ENCODE assay signal across 28 cellular contexts in the genomic region with DNA sequence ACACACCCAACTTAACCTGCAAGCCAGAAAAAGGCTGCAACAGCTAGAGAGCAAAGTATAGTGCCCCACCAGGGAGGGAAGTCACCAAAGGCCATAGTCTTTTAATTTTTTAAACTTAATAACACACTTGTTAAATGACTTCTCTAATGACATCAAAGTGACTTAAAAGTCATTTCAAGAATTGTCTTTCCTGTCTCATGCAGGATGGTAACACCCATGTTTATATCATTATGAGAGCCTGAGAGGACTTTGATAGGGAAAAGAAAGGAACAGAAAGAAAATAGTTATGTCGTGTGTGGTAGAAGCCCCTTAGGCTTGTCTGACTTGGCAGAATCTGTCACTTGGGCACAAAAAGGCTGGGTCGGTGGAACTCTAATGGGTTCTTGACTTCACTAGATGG. TPM values are rescaled to one million over a fixed set of nuclear protein-coding genes. Genes with fewer than 3 reads are reported as not detected.
DNase-seq lines count a peak whose midpoint lies in the region; ATAC-seq and TF ChIP-seq lines count a peak whose summit lies in the region.
"Had no signal": no experiment of that assay in that cellular context is flagged by ENCODE, and none has a peak within 500 bp of the region (broad histone marks: within the 10 kb centered on the region; RNA-seq: fewer than 3 reads in every experiment).

No MANE protein-coding gene starts in this region.

- H3K4me2 ChIP-seq in GM23338, result no peak overlapping the region
- H3K4me2 ChIP-seq: BLaER1 treated with 17β-estradiol and CSF1 and Interleukin-3, amounts not matched to agents 10 nM and 100 nM had no signal

- H3F3A ChIP-seq in GM23338 (replicated peaks; ENCODE audit: low read depth), result no peaks in the 10 kb centered on the region

- in situ Hi-C loops in ACHN (cut with HindIII; ENCODE audit: low pct_ligation_motif_present, low pct_unique_long_range_greater_than_20kb, low sequenced_read_pairs), result no loop called here

- DNase-seq in activated CD4-positive, alpha-beta memory T cell treated with anti-CD3 and anti-CD28 coated beads for 36 hours, result no peak
- DNase-seq in activated CD4-positive, alpha-beta memory T cell treated with anti-CD3 and anti-CD28 coated beads, Interleukin-2, amount 10 ng/mL, durations not matched to agents 7 days and 5 days, result no peak
- peak; percentile 14 for DNase-seq in ACHN
- no peak for DNase-seq in GM23338 (ENCODE audit: low spot score)
- no peak for DNase-seq in nephron progenitor cell
- DNase-seq in SK-N-DZ (ENCODE audit: low spot score), result no peak
- DNase-seq: Caco-2; CD8-positive, alpha-beta T cell; EL; GDM1; H9; Kasumi-1; NCI-H1092 treated with DMSO at 0.1 percent for 48 hours; NCI-H1436; NCI-H187; NCI-H2081 treated with DMSO at 0.1 percent for 48 hours; NCI-H2171; NCI-H226; NCI-H510A; NCI-H69; Right ventricle myocardium superior; RPMI8226 had no signal

- H3K36me3 ChIP-seq in GM23338 (ENCODE audit: insufficient read depth), result no peaks in the 10 kb centered on the region
- H3K36me3 ChIP-seq: BLaER1 treated with 17β-estradiol and CSF1 and Interleukin-3, amounts not matched to agents 10 nM and 100 nM had no signal

- H3K79me2 ChIP-seq in GM23338 (replicated peaks; ENCODE audit: insufficient read depth), result no peaks in the 10 kb centered on the region

- H3K4me3 Mint-ChIP-seq in activated CD4-positive, alpha-beta memory T cell treated with anti-CD3 and anti-CD28 coated beads for 36 hours, result no peak overlapping the region
- H3K4me3 Mint-ChIP-seq in activated CD4-positive, alpha-beta memory T cell treated with anti-CD3 and anti-CD28 coated beads, Interleukin-2, amount 10 ng/mL, durations not matched to agents 7 days and 5 days, result no peak overlapping the region
- H3K4me3 Mint-ChIP-seq in GM23338 (no peak overlapping the region), nephron progenitor cell (no peak overlapping the region)
- H3K4me3 Mint-ChIP-seq: CD8-positive, alpha-beta T cell; H9 had no signal

- ATAC-seq in GM23338 (no peak), HG03342 (IDR thresholded peaks at IDR 0.05; ENCODE audit: unreplicated experiment) (no peak)
- ATAC-seq: CD8-positive, alpha-beta T cell had no signal

- CTCF ChIA-PET in activated CD4-positive, alpha-beta memory T cell treated with anti-CD3 and anti-CD28 coated beads for 36 hours (lab: Charles Lee), result no interaction called here
- CTCF ChIA-PET in activated CD4-positive, alpha-beta memory T cell treated with anti-CD3 and anti-CD28 coated beads, Interleukin-2, amount 10 ng/mL, durations not matched to agents 7 days and 5 days (lab: Charles Lee), result no interaction called here

- no peaks in the 10 kb centered on the region for H3K27me3 ChIP-seq in GM23338 (ENCODE audit: insufficient read depth)
- H3K27me3 ChIP-seq: BLaER1 treated with 17β-estradiol and CSF1 and Interleukin-3, amounts not matched to agents 10 nM and 100 nM had no signal

- no peaks in the 10 kb centered on the region for H4K20me1 ChIP-seq in GM23338 (replicated peaks; ENCODE audit: insufficient read depth)
- H4K20me1 ChIP-seq: BLaER1 treated with 17β-estradiol and CSF1 and Interleukin-3, amounts not matched to agents 10 nM and 100 nM had no signal

- peaks cover 4% of the 10 kb centered on the region for H3K27me3 Mint-ChIP-seq in activated CD4-positive, alpha-beta memory T cell treated with anti-CD3 and anti-CD28 coated beads for 36 hours
- peaks cover 3% of the 10 kb centered on the region for H3K27me3 Mint-ChIP-seq in activated CD4-positive, alpha-beta memory T cell treated with anti-CD3 and anti-CD28 coated beads, Interleukin-2, amount 10 ng/mL, durations not matched to agents 7 days and 5 days
- H3K27me3 Mint-ChIP-seq in GM23338 (ENCODE audit: insufficient read depth, low read depth, poor library complexity) (peaks cover 1% of the 10 kb centered on the region), nephron progenitor cell (ENCODE audit: low read depth, poor library complexity) (peaks cover 14% of the 10 kb centered on the region)

- intact Hi-C loops in activated CD4-positive, alpha-beta memory T cell treated with anti-CD3 and anti-CD28 coated beads for 36 hours (cut with micrococcal nuclease), result no loop called here

- peaks cover 3% of the 10 kb centered on the region for H3K4me1 Mint-ChIP-seq in activated CD4-positive, alpha-beta memory T cell treated with anti-CD3 and anti-CD28 coated beads for 36 hours (ENCODE audit: low read depth)
- peaks cover 8% of the 10 kb centered on the region for H3K4me1 Mint-ChIP-seq in activated CD4-positive, alpha-beta memory T cell treated with anti-CD3 and anti-CD28 coated beads, Interleukin-2, amount 10 ng/mL, durations not matched to agents 7 days and 5 days
- H3K4me1 Mint-ChIP-seq in GM23338 (no peaks in the 10 kb centered on the region), nephron progenitor cell (peaks cover 12% of the 10 kb centered on the region)
- H3K4me1 Mint-ChIP-seq: H9 had no signal

- TF ChIP-seq CTCF in GM23338 (conservative IDR thresholded peaks at IDR 0.05; ENCODE audit: low read depth in 2 of 2) (no peak), nephron progenitor cell (IDR thresholded peaks at IDR 0.05) (no peak)

- H3K27ac ChIP-seq in GM23338 (ENCODE audit: low read depth), result no peak overlapping the region
- H3K27ac ChIP-seq: BLaER1 treated with 17β-estradiol and CSF1 and Interleukin-3, amounts not matched to agents 10 nM and 100 nM had no signal

- peak overlapping the region; percentile 90 for H2AFZ ChIP-seq in GM23338

- H3K36me3 Mint-ChIP-seq in activated CD4-positive, alpha-beta memory T cell treated with anti-CD3 and anti-CD28 coated beads for 36 hours, result no peaks in the 10 kb centered on the region
- H3K36me3 Mint-ChIP-seq in activated CD4-positive, alpha-beta memory T cell treated with anti-CD3 and anti-CD28 coated beads, Interleukin-2, amount 10 ng/mL, durations not matched to agents 7 days and 5 days (ENCODE audit: low read depth), result no peaks in the 10 kb centered on the region
- H3K36me3 Mint-ChIP-seq in GM23338 (ENCODE audit: low read depth) (peaks cover 7% of the 10 kb centered on the region; the same call in 2 of the 3 replicates), nephron progenitor cell (ENCODE audit: low read depth) (peaks cover 5% of the 10 kb centered on the region)
- H3K36me3 Mint-ChIP-seq: CD8-positive, alpha-beta T cell had no signal

- POLR2A ChIA-PET in activated CD4-positive, alpha-beta memory T cell treated with anti-CD3 and anti-CD28 coated beads for 36 hours (lab: Charles Lee), result no interaction called here
- POLR2A ChIA-PET in activated CD4-positive, alpha-beta memory T cell treated with anti-CD3 and anti-CD28 coated beads, Interleukin-2, amount 10 ng/mL, durations not matched to agents 7 days and 5 days (lab: Charles Lee), result no interaction called here

- H3K27ac Mint-ChIP-seq in activated CD4-positive, alpha-beta memory T cell treated with anti-CD3 and anti-CD28 coated beads for 36 hours, result peak overlapping the region; percentile 24
- no peak overlapping the region for H3K27ac Mint-ChIP-seq in activated CD4-positive, alpha-beta memory T cell treated with anti-CD3 and anti-CD28 coated beads, Interleukin-2, amount 10 ng/mL, durations not matched to agents 7 days and 5 days
- H3K27ac Mint-ChIP-seq in GM23338, result no peak overlapping the region
- H3K27ac Mint-ChIP-seq in nephron progenitor cell, result peak overlapping the region; percentile 44
- H3K27ac Mint-ChIP-seq: CD8-positive, alpha-beta T cell; H9 had no signal

- H3K4me1 ChIP-seq in GM23338 (ENCODE audit: insufficient read depth), result no peaks in the 10 kb centered on the region
- H3K4me1 ChIP-seq: Caco-2 had no signal

- H3K9me2 ChIP-seq in GM23338 (ENCODE audit: insufficient read depth), result peaks cover 7% of the 10 kb centered on the region; the same call in 1 of the 2 replicates

- H3K9me3 Mint-ChIP-seq in activated CD4-positive, alpha-beta memory T cell treated with anti-CD3 and anti-CD28 coated beads for 36 hours, result no peaks in the 10 kb centered on the region
- H3K9me3 Mint-ChIP-seq in activated CD4-positive, alpha-beta memory T cell treated with anti-CD3 and anti-CD28 coated beads, Interleukin-2, amount 10 ng/mL, durations not matched to agents 7 days and 5 days, result peaks cover 2% of the 10 kb centered on the region
- peaks cover 14% of the 10 kb centered on the region for H3K9me3 Mint-ChIP-seq in GM23338
- peaks cover 23% of the 10 kb centered on the region for H3K9me3 Mint-ChIP-seq in nephron progenitor cell
- H3K9me3 Mint-ChIP-seq: CD8-positive, alpha-beta T cell had no signal

- H3K4me3 ChIP-seq in GM23338, result no peak overlapping the region
- H3K4me3 ChIP-seq: BLaER1 treated with 17β-estradiol and CSF1 and Interleukin-3, amounts not matched to agents 10 nM and 100 nM; K562 had no signal

TF ChIP-seq in GM23338, 12 proteins besides CTCF, POLR2A, EP300 and RAD21 (continues in another document):
- TF ChIP-seq POLR2AphosphoS5 (IDR thresholded peaks at IDR 0.05; ENCODE audit: low read depth), result no peak

RNA-seq across cellular contexts. Expression of gene C2CD4B, which starts 57.9 kb away (rescaled TPM):
- 1 to 10 TPM; 1.5 TPM for total RNA-seq in activated CD4-positive, alpha-beta memory T cell treated with anti-CD3 and anti-CD28 coated beads for 36 hours
- under 1 TPM; 0.23 to 0.40 TPM for total RNA-seq in activated CD4-positive, alpha-beta memory T cell treated with anti-CD3 and anti-CD28 coated beads, Interleukin-2, amount 10 ng/mL, durations not matched to agents 7 days and 5 days
- 1.3 and 1.5 TPM in 2 replicates for total RNA-seq in GM23338 (2014; rRNA removed; shearing (Covaris generic))
- polyA plus RNA-seq in GM23338 (2016; fragmentation: Nextera tagmentation; extraction: Ambion mirVana), result 0.31 TPM in 1 of 2 replicates, not detected in the other
- 0.38 TPM in 1 of 2 replicates, not detected in the other for polyA plus RNA-seq in SK-N-DZ (2014; cell fraction: cytosol; rRNA removed)
- 0.88 TPM in 1 of 2 replicates, not detected in the other for polyA plus RNA-seq in SK-N-DZ (2014; cell fraction: nucleus; rRNA removed)
- total RNA-seq: A172; CD8-positive, alpha-beta T cell; K562; M059J; SK-MEL-5 had no signal

Comparison
In these comparisons a context has a peak if more than half of its experiments do, and no peak if none do; other contexts are left out.
1. H3K27ac Mint-ChIP-seq: peak in activated CD4-positive, alpha-beta memory T cell treated with anti-CD3 and anti-CD28 coated beads for 36 hours (single experiment) and nephron progenitor cell (single experiment); none in activated CD4-positive, alpha-beta memory T cell treated with anti-CD3 and anti-CD28 coated beads, Interleukin-2, amount 10 ng/mL, durations not matched to agents 7 days and 5 days (single experiment) and GM23338 (single experiment).